ENCODE assay signal across 34 cellular contexts in the genomic region with DNA sequence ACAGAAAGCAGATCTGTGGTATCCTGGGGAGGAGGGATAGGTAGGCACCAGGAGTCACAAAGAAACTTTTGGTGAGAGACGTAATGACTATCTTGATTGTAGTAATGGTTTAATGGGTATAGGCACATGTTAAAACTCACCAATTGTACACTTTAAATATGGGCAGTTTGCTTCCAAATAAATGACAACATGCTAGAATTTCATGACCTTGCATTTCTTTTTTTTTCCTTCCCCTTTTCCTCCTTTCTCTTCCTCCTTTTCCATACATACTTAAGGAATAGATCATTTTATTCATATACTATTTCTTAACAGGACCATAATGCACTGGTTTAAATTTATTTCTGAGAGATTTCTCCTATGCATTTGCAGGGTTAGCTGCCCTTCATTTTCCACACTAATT.
"Had no signal": no experiment of that assay in that cellular context is flagged by ENCODE, and none has a peak within 500 bp of the region (broad histone marks: within the 10 kb centered on the region; RNA-seq: fewer than 3 reads in every experiment).

No MANE protein-coding gene starts in this region.

- DNase-seq: Karpas-422, Kasumi-1, MG63, MM.1S, MV-4-11, NCI-H1048, NCI-H1092, NCI-H1092 treated with DMSO at 0.1 percent for 48 hours, NCI-H1105, NCI-H1105 treated with DMSO at 0.1 percent for 48 hours, NCI-H1417, NCI-H1417 treated with DMSO at 0.1 percent for 48 hours, NCI-H1436, NCI-H1436 treated with DMSO at 0.1 percent for 48 hours, NCI-H146, NCI-H1694, NCI-H1694 treated with DMSO at 0.1 percent for 48 hours, NCI-H187, NCI-H187 treated with DMSO at 0.1 percent for 48 hours, NCI-H1930, NCI-H2029, NCI-H2029 treated with DMSO at 0.1 percent for 48 hours, NCI-H2081, NCI-H2081 treated with DMSO at 0.1 percent for 48 hours, NCI-H2107, NCI-H2171, NCI-H2171 treated with DMSO at 0.1 percent for 48 hours, NCI-H2227 treated with DMSO at 0.1 percent for 48 hours, NCI-H226, NCI-H345, NCI-H446, NCI-H446 treated with DMSO at 0.1 percent for 48 hours, NCI-H510A, NCI-H510A treated with DMSO at 0.1 percent for 48 hours had no signal

- H3K4me3 ChIP-seq: MG63 had no signal

- H3K9me3 ChIP-seq: MG63 had no signal

- H3K27me3 ChIP-seq: MG63 had no signal

- H3K36me3 ChIP-seq: MG63 had no signal
